In the genomic region with DNA sequence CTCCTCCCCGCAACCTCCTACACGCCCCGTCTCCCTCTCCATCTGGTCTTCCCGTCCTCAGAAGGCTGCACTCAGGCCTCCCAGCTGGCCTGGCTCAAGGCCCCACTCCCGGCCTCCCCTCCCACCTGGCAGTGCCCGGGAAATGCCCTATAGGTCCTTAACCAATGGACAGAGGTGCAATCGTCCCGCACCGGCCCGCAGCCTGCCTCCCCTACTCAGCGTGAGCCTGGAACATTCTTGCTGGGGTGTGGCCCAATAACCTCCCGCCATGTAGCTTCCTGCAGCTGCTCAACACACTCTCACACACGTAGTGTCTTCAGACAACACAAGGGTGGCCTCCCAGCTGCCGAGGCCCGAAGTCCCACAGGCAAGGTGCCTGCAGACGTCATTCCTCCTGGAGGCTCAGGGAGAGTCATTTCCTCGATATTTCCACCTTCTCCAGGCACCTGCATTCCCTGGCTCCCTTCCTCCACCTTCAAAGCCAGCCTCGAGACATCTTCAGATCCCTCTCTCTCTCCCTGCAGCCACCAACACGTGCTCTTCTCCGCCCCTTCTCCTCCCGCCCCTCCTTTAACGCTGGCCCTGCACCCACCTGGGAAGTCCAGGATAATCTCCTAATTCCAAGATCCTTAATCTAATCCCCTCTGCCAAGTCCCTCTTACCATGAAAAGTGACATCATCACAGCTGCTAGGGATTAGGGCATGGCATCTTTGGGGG, we compare ENCODE assay signal across 1 cellular context.
TF ChIP-seq lines count a peak whose summit lies in the region.

No MANE protein-coding gene starts in this region.

TF ChIP-seq in HEK293, 187 proteins besides CTCF, POLR2A, EP300 and RAD21 (continued from another document):
- TF ChIP-seq, protein P1, sequence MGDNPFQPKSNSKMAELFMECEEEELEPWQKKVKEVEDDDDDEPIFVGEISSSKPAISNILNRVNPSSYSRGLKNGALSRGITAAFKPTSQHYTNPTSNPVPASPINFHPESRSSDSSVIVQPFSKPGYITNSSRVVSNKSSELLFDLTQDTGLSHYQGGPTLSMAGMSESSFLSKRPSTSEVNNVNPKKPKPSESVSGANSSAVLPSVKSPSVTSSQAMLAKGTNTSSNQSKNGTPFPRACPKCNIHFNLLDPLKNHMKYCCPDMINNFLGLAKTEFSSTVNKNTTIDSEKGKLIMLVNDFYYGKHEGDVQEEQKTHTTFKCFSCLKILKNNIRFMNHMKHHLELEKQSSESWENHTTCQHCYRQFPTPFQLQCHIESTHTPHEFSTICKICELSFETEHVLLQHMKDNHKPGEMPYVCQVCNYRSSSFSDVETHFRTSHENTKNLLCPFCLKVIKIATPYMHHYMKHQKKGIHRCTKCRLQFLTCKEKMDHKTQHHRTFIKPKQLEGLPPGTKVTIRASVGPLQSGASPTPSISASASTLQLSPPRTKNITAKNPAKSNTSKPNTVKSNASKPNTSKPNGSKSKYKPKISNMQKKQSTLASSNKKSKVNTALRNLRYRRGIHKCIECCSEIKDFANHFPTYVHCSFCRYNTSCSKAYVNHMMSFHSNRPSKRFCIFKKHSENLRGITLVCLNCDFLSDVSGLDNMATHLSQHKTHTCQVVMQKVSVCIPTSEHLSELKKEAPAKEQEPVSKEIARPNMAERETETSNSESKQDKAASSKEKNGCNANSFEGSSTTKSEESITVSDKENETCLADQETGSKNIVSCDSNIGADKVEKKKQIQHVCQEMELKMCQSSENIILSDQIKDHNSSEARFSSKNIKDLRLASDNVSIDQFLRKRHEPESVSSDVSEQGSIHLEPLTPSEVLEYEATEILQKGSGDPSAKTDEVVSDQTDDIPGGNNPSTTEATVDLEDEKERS (tag by site-specific recombination; IDR thresholded peaks at IDR 0.05) = no peak
- TF ChIP-seq ZBTB21 (tag by site-specific recombination; IDR thresholded peaks at IDR 0.05) (no peak), ZNF214 (tag by site-specific recombination; IDR thresholded peaks at IDR 0.05; ENCODE audit: borderline replicate concordance) (no peak), ZNF211 (tag by site-specific recombination; IDR thresholded peaks at IDR 0.05; ENCODE audit: low read depth) (no peak), ZNF776 (tag by site-specific recombination; IDR thresholded peaks at IDR 0.05; ENCODE audit: borderline replicate concordance) (no peak), MEIS1 (CRISPR knock-in tag; IDR thresholded peaks at IDR 0.05; ENCODE audit: borderline replicate concordance) (no peak), ZNF596 (tag by site-specific recombination; IDR thresholded peaks at IDR 0.05) (no peak), ZBTB48 (tag by site-specific recombination; IDR thresholded peaks at IDR 0.05) (no peak), ZNF23 (tag by site-specific recombination; IDR thresholded peaks at IDR 0.05; ENCODE audit: borderline replicate concordance) (no peak), ZIC2 (tag by site-specific recombination; IDR thresholded peaks at IDR 0.05) (peak; percentile 29; the same call in 1 of the 2 replicates), KLF1 (tag by site-specific recombination; IDR thresholded peaks at IDR 0.05) (no peak), IKZF3 (tag by site-specific recombination; IDR thresholded peaks at IDR 0.05) (no peak)
- TF ChIP-seq, protein P2, sequence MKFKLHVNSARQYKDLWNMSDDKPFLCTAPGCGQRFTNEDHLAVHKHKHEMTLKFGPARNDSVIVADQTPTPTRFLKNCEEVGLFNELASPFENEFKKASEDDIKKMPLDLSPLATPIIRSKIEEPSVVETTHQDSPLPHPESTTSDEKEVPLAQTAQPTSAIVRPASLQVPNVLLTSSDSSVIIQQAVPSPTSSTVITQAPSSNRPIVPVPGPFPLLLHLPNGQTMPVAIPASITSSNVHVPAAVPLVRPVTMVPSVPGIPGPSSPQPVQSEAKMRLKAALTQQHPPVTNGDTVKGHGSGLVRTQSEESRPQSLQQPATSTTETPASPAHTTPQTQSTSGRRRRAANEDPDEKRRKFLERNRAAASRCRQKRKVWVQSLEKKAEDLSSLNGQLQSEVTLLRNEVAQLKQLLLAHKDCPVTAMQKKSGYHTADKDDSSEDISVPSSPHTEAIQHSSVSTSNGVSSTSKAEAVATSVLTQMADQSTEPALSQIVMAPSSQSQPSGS (tag by site-specific recombination; IDR thresholded peaks at IDR 0.05; ENCODE audit: low read depth) = 0 out of 2 replicates have a peak, but pooled peaks have one; percentile 48
- TF ChIP-seq, protein P3, sequence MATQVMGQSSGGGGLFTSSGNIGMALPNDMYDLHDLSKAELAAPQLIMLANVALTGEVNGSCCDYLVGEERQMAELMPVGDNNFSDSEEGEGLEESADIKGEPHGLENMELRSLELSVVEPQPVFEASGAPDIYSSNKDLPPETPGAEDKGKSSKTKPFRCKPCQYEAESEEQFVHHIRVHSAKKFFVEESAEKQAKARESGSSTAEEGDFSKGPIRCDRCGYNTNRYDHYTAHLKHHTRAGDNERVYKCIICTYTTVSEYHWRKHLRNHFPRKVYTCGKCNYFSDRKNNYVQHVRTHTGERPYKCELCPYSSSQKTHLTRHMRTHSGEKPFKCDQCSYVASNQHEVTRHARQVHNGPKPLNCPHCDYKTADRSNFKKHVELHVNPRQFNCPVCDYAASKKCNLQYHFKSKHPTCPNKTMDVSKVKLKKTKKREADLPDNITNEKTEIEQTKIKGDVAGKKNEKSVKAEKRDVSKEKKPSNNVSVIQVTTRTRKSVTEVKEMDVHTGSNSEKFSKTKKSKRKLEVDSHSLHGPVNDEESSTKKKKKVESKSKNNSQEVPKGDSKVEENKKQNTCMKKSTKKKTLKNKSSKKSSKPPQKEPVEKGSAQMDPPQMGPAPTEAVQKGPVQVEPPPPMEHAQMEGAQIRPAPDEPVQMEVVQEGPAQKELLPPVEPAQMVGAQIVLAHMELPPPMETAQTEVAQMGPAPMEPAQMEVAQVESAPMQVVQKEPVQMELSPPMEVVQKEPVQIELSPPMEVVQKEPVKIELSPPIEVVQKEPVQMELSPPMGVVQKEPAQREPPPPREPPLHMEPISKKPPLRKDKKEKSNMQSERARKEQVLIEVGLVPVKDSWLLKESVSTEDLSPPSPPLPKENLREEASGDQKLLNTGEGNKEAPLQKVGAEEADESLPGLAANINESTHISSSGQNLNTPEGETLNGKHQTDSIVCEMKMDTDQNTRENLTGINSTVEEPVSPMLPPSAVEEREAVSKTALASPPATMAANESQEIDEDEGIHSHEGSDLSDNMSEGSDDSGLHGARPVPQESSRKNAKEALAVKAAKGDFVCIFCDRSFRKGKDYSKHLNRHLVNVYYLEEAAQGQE (tag by site-specific recombination; IDR thresholded peaks at IDR 0.05) = no peak
- TF ChIP-seq, protein P4, sequence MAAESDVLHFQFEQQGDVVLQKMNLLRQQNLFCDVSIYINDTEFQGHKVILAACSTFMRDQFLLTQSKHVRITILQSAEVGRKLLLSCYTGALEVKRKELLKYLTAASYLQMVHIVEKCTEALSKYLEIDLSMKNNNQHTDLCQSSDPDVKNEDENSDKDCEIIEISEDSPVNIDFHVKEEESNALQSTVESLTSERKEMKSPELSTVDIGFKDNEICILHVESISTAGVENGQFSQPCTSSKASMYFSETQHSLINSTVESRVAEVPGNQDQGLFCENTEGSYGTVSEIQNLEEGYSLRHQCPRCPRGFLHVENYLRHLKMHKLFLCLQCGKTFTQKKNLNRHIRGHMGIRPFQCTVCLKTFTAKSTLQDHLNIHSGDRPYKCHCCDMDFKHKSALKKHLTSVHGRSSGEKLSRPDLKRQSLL (tag by site-specific recombination; IDR thresholded peaks at IDR 0.05) = no peak
- TF ChIP-seq, protein P5, sequence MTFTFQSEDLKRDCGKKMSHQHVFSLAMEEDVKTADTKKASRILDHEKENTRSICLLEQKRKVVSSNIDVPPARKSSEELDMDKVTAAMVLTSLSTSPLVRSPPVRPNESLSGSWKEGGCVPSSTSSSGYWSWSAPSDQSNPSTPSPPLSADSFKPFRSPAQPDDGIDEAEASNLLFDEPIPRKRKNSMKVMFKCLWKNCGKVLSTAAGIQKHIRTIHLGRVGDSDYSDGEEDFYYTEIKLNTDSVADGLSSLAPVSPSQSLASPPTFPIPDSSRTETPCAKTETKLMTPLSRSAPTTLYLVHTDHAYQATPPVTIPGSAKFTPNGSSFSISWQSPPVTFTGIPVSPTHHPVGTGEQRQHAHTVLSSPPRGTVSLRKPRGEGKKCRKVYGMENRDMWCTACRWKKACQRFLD (tag by site-specific recombination; IDR thresholded peaks at IDR 0.05) = no peak
